In the genomic region with DNA sequence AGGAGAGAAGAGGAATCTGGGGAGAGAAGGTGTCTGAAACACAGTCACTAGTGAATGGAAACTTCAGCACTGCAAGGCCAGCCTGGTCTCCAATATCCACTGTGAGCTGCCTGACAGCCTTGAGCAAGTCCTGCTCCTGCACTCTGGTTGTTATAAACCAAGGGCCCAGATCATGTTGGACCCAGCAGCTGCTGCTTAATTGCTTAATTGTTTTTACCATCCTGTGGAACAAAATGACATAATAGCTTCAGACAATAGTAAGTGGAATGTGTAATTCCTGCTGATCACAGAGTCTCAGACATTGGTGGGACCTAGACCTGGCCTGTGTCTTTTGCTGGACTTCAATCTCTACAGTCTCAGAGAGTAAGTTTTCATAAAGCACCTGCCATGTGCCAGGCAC, we compare ENCODE assay signal across 15 cellular contexts.
DNase-seq lines count a peak whose midpoint lies in the region; ATAC-seq lines count a peak whose summit lies in the region.
"Had no signal": no experiment of that assay in that cellular context is flagged by ENCODE, and none has a peak within 500 bp of the region (broad histone marks: within the 10 kb centered on the region; RNA-seq: fewer than 3 reads in every experiment).

No MANE protein-coding gene starts in this region.

- no peak for ATAC-seq in GM21360 (IDR thresholded peaks at IDR 0.05; ENCODE audit: unreplicated experiment)
- ATAC-seq in HG02623 (IDR thresholded peaks at IDR 0.05; ENCODE audit: unreplicated experiment): no peak
- ATAC-seq in HG03135 (IDR thresholded peaks at IDR 0.05; ENCODE audit: unreplicated experiment): no peak
- ATAC-seq: GM12878, HepG2 had no signal

- DNase-seq in NCI-H748 (lab: John Stamatoyannopoulos, UW; ENCODE audit: unreplicated experiment) (peak; percentile 30), NCI-H748 treated with DMSO at 0.1 percent for 48 hours (lab: John Stamatoyannopoulos, UW) (no peak), NCI-H1105 treated with DMSO at 0.1 percent for 48 hours (lab: John Stamatoyannopoulos, UW) (peak; percentile 34), dermis blood vessel endothelial cell (peak; percentile 79)
- DNase-seq: ACHN; Calu3; CD4-positive, CD25-positive, alpha-beta regulatory T cell; DMS 273 treated with DMSO at 0.1 percent for 48 hours; GM23248; H7 had no signal
